Comparison of ENCODE assay signal across 1 cellular context in the genomic region with DNA sequence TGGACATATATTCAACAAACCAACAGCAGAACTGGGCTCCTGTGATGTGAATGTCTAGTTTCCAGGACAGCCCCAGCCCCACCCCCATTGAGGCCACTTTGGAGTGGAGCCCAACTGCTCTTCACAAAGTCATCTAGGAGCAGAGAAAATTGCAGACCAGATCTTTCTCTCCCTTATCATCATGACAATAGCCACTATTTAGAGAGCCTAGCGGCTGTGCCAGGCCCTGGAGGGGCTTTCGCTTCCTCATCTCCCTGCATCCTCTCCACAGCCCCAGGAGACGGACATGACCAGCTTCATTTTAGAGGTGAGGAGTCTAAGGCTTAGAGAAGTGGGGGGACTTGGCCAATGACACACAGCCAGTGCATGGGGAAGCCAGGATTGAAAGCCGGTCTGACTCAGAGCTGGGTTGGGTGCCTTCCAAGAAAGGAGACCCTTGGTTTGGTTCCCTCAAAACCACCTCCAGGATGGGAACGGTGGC.
TF ChIP-seq lines count a peak whose summit lies in the region.

No MANE protein-coding gene starts in this region.

TF ChIP-seq in HEK293, 187 proteins besides CTCF, POLR2A, EP300 and RAD21 (continued from another document):
- TF ChIP-seq, protein P1, sequence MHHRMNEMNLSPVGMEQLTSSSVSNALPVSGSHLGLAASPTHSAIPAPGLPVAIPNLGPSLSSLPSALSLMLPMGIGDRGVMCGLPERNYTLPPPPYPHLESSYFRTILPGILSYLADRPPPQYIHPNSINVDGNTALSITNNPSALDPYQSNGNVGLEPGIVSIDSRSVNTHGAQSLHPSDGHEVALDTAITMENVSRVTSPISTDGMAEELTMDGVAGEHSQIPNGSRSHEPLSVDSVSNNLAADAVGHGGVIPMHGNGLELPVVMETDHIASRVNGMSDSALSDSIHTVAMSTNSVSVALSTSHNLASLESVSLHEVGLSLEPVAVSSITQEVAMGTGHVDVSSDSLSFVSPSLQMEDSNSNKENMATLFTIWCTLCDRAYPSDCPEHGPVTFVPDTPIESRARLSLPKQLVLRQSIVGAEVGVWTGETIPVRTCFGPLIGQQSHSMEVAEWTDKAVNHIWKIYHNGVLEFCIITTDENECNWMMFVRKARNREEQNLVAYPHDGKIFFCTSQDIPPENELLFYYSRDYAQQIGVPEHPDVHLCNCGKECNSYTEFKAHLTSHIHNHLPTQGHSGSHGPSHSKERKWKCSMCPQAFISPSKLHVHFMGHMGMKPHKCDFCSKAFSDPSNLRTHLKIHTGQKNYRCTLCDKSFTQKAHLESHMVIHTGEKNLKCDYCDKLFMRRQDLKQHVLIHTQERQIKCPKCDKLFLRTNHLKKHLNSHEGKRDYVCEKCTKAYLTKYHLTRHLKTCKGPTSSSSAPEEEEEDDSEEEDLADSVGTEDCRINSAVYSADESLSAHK (tag by site-specific recombination; IDR thresholded peaks at IDR 0.05): no peak
- TF ChIP-seq ZNF529 (tag by site-specific recombination; IDR thresholded peaks at IDR 0.05; ENCODE audit: insufficient replicate concordance) (no peak), ZNF621 (tag by site-specific recombination; IDR thresholded peaks at IDR 0.05) (no peak), SCRT1 (tag by site-specific recombination; IDR thresholded peaks at IDR 0.05; ENCODE audit: borderline replicate concordance) (no peak)
- TF ChIP-seq, protein P2, sequence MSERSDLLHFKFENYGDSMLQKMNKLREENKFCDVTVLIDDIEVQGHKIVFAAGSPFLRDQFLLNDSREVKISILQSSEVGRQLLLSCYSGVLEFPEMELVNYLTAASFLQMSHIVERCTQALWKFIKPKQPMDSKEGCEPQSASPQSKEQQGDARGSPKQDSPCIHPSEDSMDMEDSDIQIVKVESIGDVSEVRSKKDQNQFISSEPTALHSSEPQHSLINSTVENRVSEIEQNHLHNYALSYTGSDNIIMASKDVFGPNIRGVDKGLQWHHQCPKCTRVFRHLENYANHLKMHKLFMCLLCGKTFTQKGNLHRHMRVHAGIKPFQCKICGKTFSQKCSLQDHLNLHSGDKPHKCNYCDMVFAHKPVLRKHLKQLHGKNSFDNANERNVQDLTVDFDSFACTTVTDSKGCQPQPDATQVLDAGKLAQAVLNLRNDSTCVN (tag by site-specific recombination; optimal IDR thresholded peaks at IDR 0.05): no peak
